ENCODE assay signal across 20 cellular contexts in the genomic region with DNA sequence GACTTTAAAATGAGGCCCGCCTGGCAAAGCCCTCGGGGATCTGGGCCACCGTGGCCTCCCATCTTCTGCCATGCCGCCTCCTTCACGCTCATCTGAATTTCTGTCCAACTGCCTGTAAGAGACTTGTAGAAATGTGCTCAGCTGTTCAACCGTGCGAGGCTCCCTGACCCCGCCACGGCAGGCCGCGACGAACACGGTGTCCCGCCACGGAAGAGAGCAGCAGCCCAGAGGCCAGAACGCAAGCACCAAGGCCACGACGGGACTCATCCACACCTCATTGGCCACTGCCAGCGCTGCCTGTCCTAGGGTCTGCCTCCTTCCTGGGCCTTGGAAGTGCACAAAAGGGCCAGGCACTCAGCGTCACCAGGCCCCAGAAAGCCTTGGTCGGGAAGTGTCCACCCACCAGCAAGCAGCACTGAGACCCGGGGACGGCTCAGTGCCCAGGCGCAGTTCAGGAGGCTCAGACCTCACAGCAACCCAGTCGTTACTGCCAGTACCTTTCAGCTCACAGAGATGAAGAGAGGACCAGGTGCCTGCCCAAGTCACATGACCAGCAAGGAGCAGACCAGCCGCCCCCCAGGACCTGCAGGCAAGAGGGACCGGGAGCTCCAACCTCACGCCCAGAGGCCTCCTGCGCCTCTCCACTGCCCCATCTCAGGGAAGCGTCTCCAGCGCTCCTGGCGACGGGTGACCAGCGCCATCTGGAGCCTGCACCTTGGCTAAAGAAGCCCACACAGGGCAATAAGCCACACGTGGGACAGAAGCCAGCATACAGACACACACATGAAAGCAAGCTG.
DNase-seq lines count a peak whose midpoint lies in the region; ATAC-seq, FAIRE-seq and TF ChIP-seq lines count a peak whose summit lies in the region.
"Had no signal": no experiment of that assay in that cellular context is flagged by ENCODE, and none has a peak within 500 bp of the region (broad histone marks: within the 10 kb centered on the region; RNA-seq: fewer than 3 reads in every experiment).

No MANE protein-coding gene starts in this region.

- TF ChIP-seq CTCF in H1 (IDR thresholded peaks at IDR 0.05; ENCODE audit: control extremely low read depth in 1 of 3, insufficient read depth in 1 of 3, low read depth in 1 of 3, low read length in 3 of 3) (no peak), progenitor cell of endocrine pancreas (IDR thresholded peaks at IDR 0.05; ENCODE audit: unreplicated experiment) (no peak)

- H3K56ac ChIP-seq in H1 (replicated peaks; ENCODE audit: insufficient read length, low read depth, low read length), result no peak overlapping the region

- no peaks in the 10 kb centered on the region for H3K23me2 ChIP-seq in H1 (ENCODE audit: low read depth, low read length)

- H2BK12ac ChIP-seq in H1 (ENCODE audit: low read depth, low read length), result no peak overlapping the region

- H3K14ac ChIP-seq in H1 (ENCODE audit: insufficient read length), result no peak overlapping the region

- H3K4me3 Mint-ChIP-seq in progenitor cell of endocrine pancreas (ENCODE audit: low read depth), result no peak overlapping the region
- H3K4me3 Mint-ChIP-seq: T-helper 1 cell treated with Interleukin-12 subunit alpha and Interleukin-12 subunit beta and Interleukin-4 antibody, amounts not matched to agents 30 μg/mL and 1 μg/mL, for 36 hours had no signal

- peak; percentile 32 for DNase-seq in Right ventricle myocardium superior
- DNase-seq in cardiac septum (ENCODE audit: low spot score), result no peak
- DNase-seq in H1 (ENCODE audit: low read depth in 1 of 2, low spot score in 2 of 2), result no peak
- DNase-seq in progenitor cell of endocrine pancreas (ENCODE audit: low spot score, unreplicated experiment), result no peak
- DNase-seq in NCI-H1092 (lab: John Stamatoyannopoulos, UW), result no peak
- DNase-seq: DMS 273 treated with DMSO at 0.1 percent for 48 hours, MG63, NCI-H1105 treated with DMSO at 0.1 percent for 48 hours, NCI-H187, NCI-H446, NCI-H69 had no signal

- H3K9me3 ChIP-seq in H1 (ENCODE audit: insufficient read depth in 2 of 2, low read depth in 1 of 2, low read length in 1 of 2), result no peaks in the 10 kb centered on the region
- H3K9me3 ChIP-seq: HAP-1, MG63 had no signal

- no peaks in the 10 kb centered on the region; a peak in 1 of 7 replicates for H3K4me1 ChIP-seq in H1 (replicated peaks in 1 of 4; ENCODE audit: control insufficient read depth in 3 of 4, insufficient read depth in 4 of 4, low read length in 3 of 4)
- H3K4me1 ChIP-seq: HAP-1 had no signal

- H3K9ac ChIP-seq in H1 (replicated peaks in 1 of 4; ENCODE audit: extremely low read depth in 1 of 4, low read depth in 3 of 4, low read length in 3 of 4), result no peak overlapping the region

- no peak overlapping the region for H3K4me2 ChIP-seq in H1 (ENCODE audit: insufficient read depth in 1 of 2, low read depth in 2 of 2, low read length in 2 of 2)

- H2BK15ac ChIP-seq in H1 (ENCODE audit: low read length), result no peak overlapping the region

- TF ChIP-seq EP300 in H1 (IDR thresholded peaks at IDR 0.05; ENCODE audit: borderline replicate concordance in 1 of 2, low read depth in 2 of 2, low read length in 2 of 2), result no peak

- H4K8ac ChIP-seq in H1 (ENCODE audit: extremely low read depth, insufficient read depth, low read length), result 0 out of 2 replicates have a peak overlapping the region, but pooled peaks have one; percentile 39

- H3K23ac ChIP-seq in H1 (ENCODE audit: insufficient read length), result no peak overlapping the region

- WGBS in H1 (ENCODE audit: extremely low coverage in 1 of 2, insufficient coverage in 1 of 2, insufficient read length in 1 of 2, insufficient replicate concordance in 2 of 2, low coverage in 1 of 2, low lambda C conversion rate in 2 of 2, missing lambda C conversion rate in 1 of 2), 2 experiments, result 94% methylated on average over 35 of the region's 35 CpGs; no CpG with 5 or more reads in 1 of the 2 experiments

- peaks cover 3% of the 10 kb centered on the region for H3K79me1 ChIP-seq in H1 (ENCODE audit: low read depth, low read length)

- no peaks in the 10 kb centered on the region for H3K27me3 Mint-ChIP-seq in progenitor cell of endocrine pancreas

- POLR2A ChIA-PET in H1 (lab: Charles Lee; ENCODE audit: partially characterized antibody), result no interaction called here

- no peak overlapping the region for H3K4ac ChIP-seq in H1 (replicated peaks; ENCODE audit: insufficient read length, low read depth, low read length)

- H3K27ac Mint-ChIP-seq in progenitor cell of endocrine pancreas, result peak overlapping the region; percentile 50
- H3K27ac Mint-ChIP-seq: T-helper 1 cell treated with Interleukin-12 subunit alpha and Interleukin-12 subunit beta and Interleukin-4 antibody, amounts not matched to agents 30 μg/mL and 1 μg/mL, for 36 hours had no signal

- H3K4me1 Mint-ChIP-seq in progenitor cell of endocrine pancreas (ENCODE audit: low read depth), result peaks cover 1% of the 10 kb centered on the region

- H3K27me3 ChIP-seq in H1 (replicated peaks in 1 of 4; ENCODE audit: control insufficient read depth in 3 of 4, extremely low read depth in 1 of 4, insufficient read depth in 3 of 4, low read length in 3 of 4), result no peaks in the 10 kb centered on the region
- H3K27me3 ChIP-seq: MG63 had no signal

- intact Hi-C loops in Right ventricle myocardium superior (cut with DNase I) (no loop called here), cardiac septum (cut with DNase I) (no loop called here)

- no peak overlapping the region for H2BK120ac ChIP-seq in H1 (replicated peaks; ENCODE audit: low read depth, low read length)

- H4K5ac ChIP-seq in H1 (ENCODE audit: insufficient read length, low read depth, low read length), result no peak overlapping the region

- no peaks in the 10 kb centered on the region; a peak in 1 of 4 replicates for H3K79me2 ChIP-seq in H1 (ENCODE audit: control insufficient read depth in 1 of 2, insufficient read depth in 2 of 2, low read length in 2 of 2)

- H2BK20ac ChIP-seq in H1 (ENCODE audit: low read length), result no peak overlapping the region

- H4K20me1 ChIP-seq in H1 (replicated peaks in 1 of 2; ENCODE audit: control insufficient read depth in 1 of 2, insufficient read depth in 2 of 2, low read length in 2 of 2), result peaks cover 2 to 9% of the 10 kb centered on the region in 2 experiments

- no peak for FAIRE-seq in H1 (lab: Jason Lieb, UNC)
- FAIRE-seq: A204.1, HepG2 had no signal

- H2BK5ac ChIP-seq in H1 (ENCODE audit: low read depth, low read length), result no peak overlapping the region; the same call in 1 of the 2 replicates

- ATAC-seq in Right ventricle myocardium superior (ENCODE audit: poor library complexity), result no peak
- ATAC-seq in SK-N-SH treated with all-trans-retinoic acid at 6 μM for 48 hours, result peak; percentile 17; the same call in 1 of the 3 replicates
- ATAC-seq in GM19395 (IDR thresholded peaks at IDR 0.05; ENCODE audit: unreplicated experiment), result no peak
- ATAC-seq in GM18873 (IDR thresholded peaks at IDR 0.05; ENCODE audit: low FRiP score, unreplicated experiment), result no peak
- ATAC-seq: HepG2 had no signal

- no peaks in the 10 kb centered on the region for H3K9me3 Mint-ChIP-seq in progenitor cell of endocrine pancreas (ENCODE audit: low read depth)
- H3K9me3 Mint-ChIP-seq: T-helper 1 cell treated with Interleukin-12 subunit alpha and Interleukin-12 subunit beta and Interleukin-4 antibody, amounts not matched to agents 30 μg/mL and 1 μg/mL, for 36 hours had no signal

- no peak overlapping the region for H3K27ac ChIP-seq in H1 (ENCODE audit: low read depth, low read length)
- H3K27ac ChIP-seq: C4-2B, SK-N-MC had no signal

- TF ChIP-seq RAD21 in H1 (IDR thresholded peaks at IDR 0.05 in 1 of 2, conservative IDR thresholded peaks at IDR 0.05 in 1 of 2; ENCODE audit: low read depth in 2 of 2, low read length in 2 of 2), result peak in 1 of 2 experiments; percentile 39; a peak in 2 of 4 replicates

- H3K4me3 ChIP-seq in H1 (ENCODE audit: extremely low read depth in 1 of 4, insufficient read depth in 2 of 4, low read depth in 3 of 4, low read length in 4 of 4), result no peak overlapping the region
- H3K4me3 ChIP-seq: HAP-1, MG63, SK-N-MC had no signal

- no peak overlapping the region for H4K91ac ChIP-seq in H1 (replicated peaks; ENCODE audit: insufficient read length, low read length)

- CTCF ChIA-PET in H1 (lab: Charles Lee; ENCODE audit: partially characterized antibody), result interaction anchor here (0.6 to 7.0 kb wide), 13 partner anchors 8 to 425 kb away, joined by 3 to 43 read pairs (median 4); no protein-coding TSS in a partner anchor

- TF ChIP-seq POLR2A in H1 (IDR thresholded peaks at IDR 0.05; ENCODE audit: control extremely low read depth in 1 of 2, low read depth in 2 of 2, low read length in 2 of 2), result no peak

- H3K18ac ChIP-seq in H1 (ENCODE audit: extremely low read depth, low read length), result no peak overlapping the region

- no peak overlapping the region for H2AK5ac ChIP-seq in H1 (ENCODE audit: low read depth, low read length)

- peaks cover 6% of the 10 kb centered on the region for H3K36me3 Mint-ChIP-seq in progenitor cell of endocrine pancreas (ENCODE audit: insufficient read depth)

- peaks cover 0 to 24% (median 6%) of the 10 kb centered on the region in 4 experiments; a peak in 5 of 8 replicates for H3K36me3 ChIP-seq in H1 (ENCODE audit: control insufficient read depth in 2 of 4, insufficient read depth in 4 of 4, low read length in 3 of 4)

- no peak overlapping the region for H2AFZ ChIP-seq in H1 (ENCODE audit: low read length)

TF ChIP-seq in SK-N-SH treated with all-trans-retinoic acid at 6 μM for 48 hours, 23 proteins besides CTCF, POLR2A, EP300 and RAD21 (continues in another document):
- TF ChIP-seq GLIS3 (CRISPR knock-in tag; IDR thresholded peaks at IDR 0.05), result no peak
- no peak for TF ChIP-seq TCF4 (CRISPR knock-in tag; IDR thresholded peaks at IDR 0.05; ENCODE audit: borderline replicate concordance)

TF ChIP-seq in H1, 55 proteins besides CTCF, POLR2A, EP300 and RAD21 (continues in another document):
- TF ChIP-seq CBX8 (IDR thresholded peaks at IDR 0.05; ENCODE audit: borderline replicate concordance, low read depth, low read length), result no peak
- TF ChIP-seq CBX5 (IDR thresholded peaks at IDR 0.05; ENCODE audit: low read depth, low read length), result no peak
- no peak for TF ChIP-seq SIX5 (IDR thresholded peaks at IDR 0.05; ENCODE audit: low read depth, low read length)
- TF ChIP-seq TCF12 (IDR thresholded peaks at IDR 0.05; ENCODE audit: low read depth, low read length), result no peak
- no peak for TF ChIP-seq CEBPB (IDR thresholded peaks at IDR 0.05; ENCODE audit: low read depth, low read length)
- no peak for TF ChIP-seq CREB1 (IDR thresholded peaks at IDR 0.05)
- TF ChIP-seq SP1 (IDR thresholded peaks at IDR 0.05; ENCODE audit: low read depth, low read length), result no peak
- TF ChIP-seq CHD1 (IDR thresholded peaks at IDR 0.05; ENCODE audit: low read depth, low read length), result no peak
- TF ChIP-seq ASH2L (IDR thresholded peaks at IDR 0.05; ENCODE audit: low read length), result no peak
- TF ChIP-seq ZNF274 (IDR thresholded peaks at IDR 0.05; ENCODE audit: borderline replicate concordance, extremely low read depth, low read length), result no peak
- TF ChIP-seq TAF7 (optimal IDR thresholded peaks at IDR 0.05; ENCODE audit: borderline replicate concordance, low read depth, low read length), result no peak
- no peak for TF ChIP-seq POU5F1 (IDR thresholded peaks at IDR 0.05; ENCODE audit: low read depth, low read length)
- TF ChIP-seq CTBP2 (IDR thresholded peaks at IDR 0.05; ENCODE audit: borderline replicate concordance, insufficient read depth, insufficient read length, low read length), result no peak
